11 cellular contexts compared by ENCODE assay signal in the genomic region with DNA sequence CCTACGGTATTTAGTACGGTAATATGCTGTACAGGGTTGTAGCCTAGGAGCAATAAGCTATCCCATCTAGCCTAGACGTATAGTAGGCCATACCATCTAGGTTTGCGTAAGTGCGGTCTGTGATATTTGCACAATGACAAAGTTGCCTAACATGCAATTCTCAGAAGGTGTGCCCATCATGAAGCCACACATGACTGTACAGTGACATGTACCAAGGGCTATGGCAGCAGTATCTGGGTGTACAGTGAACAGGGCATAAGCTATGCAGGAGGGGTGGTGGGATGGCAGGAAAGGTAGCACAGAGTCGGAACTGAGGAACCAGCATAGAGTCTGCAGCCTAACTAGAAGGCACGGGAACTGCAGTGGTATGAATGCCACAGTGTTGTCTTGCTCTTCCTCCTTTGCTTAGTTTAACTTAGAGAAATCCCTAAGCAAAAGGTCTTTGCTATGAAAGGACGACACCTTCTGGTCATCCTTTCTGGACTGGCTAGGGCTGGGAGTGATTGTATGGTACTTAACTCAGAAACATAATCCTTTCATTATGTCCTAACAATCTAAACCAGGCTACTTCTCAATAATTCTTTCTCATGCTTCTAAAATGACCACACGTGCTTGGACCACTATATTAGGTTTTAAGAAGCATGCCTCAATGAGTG.
DNase-seq lines count a peak whose midpoint lies in the region; ATAC-seq and TF ChIP-seq lines count a peak whose summit lies in the region.
"Had no signal": no experiment of that assay in that cellular context is flagged by ENCODE, and none has a peak within 500 bp of the region (broad histone marks: within the 10 kb centered on the region; RNA-seq: fewer than 3 reads in every experiment).

No MANE protein-coding gene starts in this region.

- POLR2A ChIA-PET in BJ (lab: Charles Lee): no interaction called here

- ATAC-seq in GM18873 (IDR thresholded peaks at IDR 0.05; ENCODE audit: low FRiP score, unreplicated experiment): no peak
- no peak for ATAC-seq in GM21825 (IDR thresholded peaks at IDR 0.05; ENCODE audit: unreplicated experiment)

- DNase-seq in BJ (ENCODE audit: low read depth): no peak
- peak; percentile 7 for DNase-seq in KBM-7
- peak; percentile 41 for DNase-seq in SW480 (ENCODE audit: low spot score)
- DNase-seq in islet precursor cell: peak; percentile 57
- DNase-seq in pons (ENCODE audit: low spot score): no peak
- DNase-seq in NCI-H1930 (lab: John Stamatoyannopoulos, UW): no peak
- DNase-seq: activated gamma-delta T cell treated with Interleukin-2 at 50 U/mL for 16 hours, DMS79 treated with DMSO at 0.1 percent for 48 hours, NCI-H1436 treated with DMSO at 0.1 percent for 48 hours had no signal

- H3K27me3 ChIP-seq in BJ (ENCODE audit: control insufficient read depth, insufficient read depth, low read length): no peaks in the 10 kb centered on the region

- CTCF ChIA-PET in BJ (lab: Yijun Ruan, JAX): interaction anchor here (1.2 to 2.7 kb wide), 4 partner anchors 10 to 141 kb away, joined by 3 to 9 read pairs (median 5); no protein-coding TSS in a partner anchor

- peak; percentile 53 for TF ChIP-seq CTCF in BJ (IDR thresholded peaks at IDR 0.05; ENCODE audit: insufficient read depth, low read depth, low read length)

- H3K4me3 ChIP-seq in BJ (ENCODE audit: low read depth, low read length): no peak overlapping the region

- in situ Hi-C loops in KBM-7 (cut with MboI; ENCODE audit: low pct_unique_long_range_greater_than_20kb, low sequenced_read_pairs): loop anchor here (25.0 kb wide), 1 partner anchor 129 kb away; no protein-coding TSS in a partner anchor

- no peaks in the 10 kb centered on the region for H3K36me3 ChIP-seq in BJ (ENCODE audit: control insufficient read depth, insufficient read depth, low read length)

Comparison
In these comparisons a context has a peak if more than half of its experiments do, and no peak if none do; other contexts are left out.
1. DNase-seq: peak in KBM-7 (single experiment), SW480 (single experiment) and islet precursor cell (single experiment); none in BJ (single experiment), pons (single experiment) and NCI-H1930 (0 of 2).